Comparison of ENCODE assay signal across 8 cellular contexts in the genomic region with DNA sequence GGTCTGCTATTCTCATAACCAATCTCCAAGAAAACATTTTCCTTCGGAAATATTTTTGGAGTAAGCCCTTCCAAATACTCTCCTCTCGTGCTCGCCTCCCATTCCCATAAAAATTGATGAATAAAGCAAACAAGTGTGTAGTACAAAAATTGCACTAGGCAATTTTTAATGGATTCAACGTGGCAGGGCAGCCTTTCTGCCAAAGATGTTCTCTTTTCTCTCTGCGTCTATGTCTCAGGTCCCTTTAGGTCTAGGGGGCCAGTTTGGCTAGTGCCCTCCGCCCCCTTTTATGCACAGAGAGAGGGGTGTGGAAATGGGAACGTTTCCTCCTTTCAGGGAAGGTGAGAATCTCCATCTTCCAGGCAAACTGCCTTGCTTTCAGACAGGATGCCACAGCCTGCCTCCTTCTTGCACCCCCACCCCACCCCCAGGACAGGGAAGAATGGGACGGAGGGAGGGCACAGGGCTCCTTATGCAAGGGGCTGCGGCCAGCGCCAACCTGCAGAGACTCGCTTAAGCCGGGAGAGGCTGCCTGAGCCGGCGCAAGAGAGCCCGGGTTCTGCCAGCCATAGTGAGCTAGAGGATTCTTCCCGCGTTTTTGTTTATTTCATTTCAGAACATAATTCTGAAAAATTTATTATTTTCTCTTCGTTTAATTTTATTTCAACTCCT. TPM values are rescaled to one million over a fixed set of nuclear protein-coding genes. Genes with fewer than 3 reads are reported as not detected.
DNase-seq lines count a peak whose midpoint lies in the region; ATAC-seq lines count a peak whose summit lies in the region.

No MANE protein-coding gene starts in this region.

- H3K27me3 ChIP-seq in skeletal muscle satellite cell (ENCODE audit: control insufficient read depth, insufficient read depth, low read length): peaks cover 85% of the 10 kb centered on the region

- no peak overlapping the region for H3K9ac ChIP-seq in skeletal muscle satellite cell (ENCODE audit: low read depth, low read length)

- no peak for ATAC-seq in effector memory CD8-positive, alpha-beta T cell (replicated peaks)
- ATAC-seq in GM21423 (IDR thresholded peaks at IDR 0.05; ENCODE audit: unreplicated experiment): no peak

- no peak overlapping the region for H3K4me3 ChIP-seq in skeletal muscle satellite cell (ENCODE audit: low read length)

- no peak overlapping the region for H3K27ac Mint-ChIP-seq in activated naive CD4-positive, alpha-beta T cell treated with anti-CD3 and anti-CD28 coated beads, Interleukin-2, amount 50 U/mL, for 24 hours
- H3K27ac Mint-ChIP-seq in effector memory CD8-positive, alpha-beta T cell: no peak overlapping the region

- H3K4me1 ChIP-seq in skeletal muscle satellite cell (ENCODE audit: control insufficient read depth, insufficient read depth, low read length): peaks cover 9% of the 10 kb centered on the region

- H3K27me3 Mint-ChIP-seq in activated naive CD4-positive, alpha-beta T cell treated with anti-CD3 and anti-CD28 coated beads, Interleukin-2, amount 50 U/mL, for 24 hours: peaks cover 47% of the 10 kb centered on the region
- H3K27me3 Mint-ChIP-seq in effector memory CD8-positive, alpha-beta T cell: peaks cover 53 to 68% of the 10 kb centered on the region in 2 donors

- peak overlapping the region; percentile 95 for H3K4me2 ChIP-seq in skeletal muscle satellite cell (ENCODE audit: low read length)

- H3K9me3 Mint-ChIP-seq in activated naive CD4-positive, alpha-beta T cell treated with anti-CD3 and anti-CD28 coated beads, Interleukin-2, amount 50 U/mL, for 24 hours: peaks cover 10% of the 10 kb centered on the region
- no peaks in the 10 kb centered on the region for H3K9me3 Mint-ChIP-seq in effector memory CD8-positive, alpha-beta T cell

- H3K36me3 Mint-ChIP-seq in activated naive CD4-positive, alpha-beta T cell treated with anti-CD3 and anti-CD28 coated beads, Interleukin-2, amount 50 U/mL, for 24 hours: no peaks in the 10 kb centered on the region
- peaks cover 45% of the 10 kb centered on the region for H3K36me3 Mint-ChIP-seq in effector memory CD8-positive, alpha-beta T cell (ENCODE audit: insufficient read depth)

- H3K4me1 Mint-ChIP-seq in activated naive CD4-positive, alpha-beta T cell treated with anti-CD3 and anti-CD28 coated beads, Interleukin-2, amount 50 U/mL, for 24 hours: peaks cover 6% of the 10 kb centered on the region
- H3K4me1 Mint-ChIP-seq in effector memory CD8-positive, alpha-beta T cell (ENCODE audit: low read depth in 2 of 2): peaks cover 3 to 8% of the 10 kb centered on the region in 2 donors

- no peak for DNase-seq in activated naive CD4-positive, alpha-beta T cell treated with Interleukin-2 at 50 U/mL for 16 hours
- DNase-seq in NCI-H146 treated with DMSO at 0.1 percent for 48 hours (lab: John Stamatoyannopoulos, UW; ENCODE audit: unreplicated experiment) (peak; percentile 72), A172 (ENCODE audit: low spot score) (no peak)
- DNase-seq in effector memory CD8-positive, alpha-beta T cell: no peak
- DNase-seq in effector CD4-positive, alpha-beta T cell: no peak

- H3K9me3 ChIP-seq in skeletal muscle satellite cell (replicated peaks; ENCODE audit: low read length): peaks cover 3% of the 10 kb centered on the region

- H3K36me3 ChIP-seq in skeletal muscle satellite cell (ENCODE audit: insufficient read depth, low read length): no peaks in the 10 kb centered on the region

- peak overlapping the region; percentile 55 for H3K4me3 Mint-ChIP-seq in activated naive CD4-positive, alpha-beta T cell treated with anti-CD3 and anti-CD28 coated beads, Interleukin-2, amount 50 U/mL, for 24 hours
- H3K4me3 Mint-ChIP-seq in effector memory CD8-positive, alpha-beta T cell: peak overlapping the region; percentile 11 to 32

RNA-seq across cellular contexts. Expression of gene ZIC2, which starts 2.7 kb away (rescaled TPM):
- not detected in 2 replicates for total RNA-seq in skeletal muscle satellite cell (2012; rRNA removed)
- 4.7 and 5.5 TPM in 2 replicates for total RNA-seq in A172 (2014; rRNA removed; shearing (Covaris generic))

RNA-seq across cellular contexts. Expression of gene ZIC5, which starts 7.3 kb away (rescaled TPM):
- not detected in 2 replicates for total RNA-seq in skeletal muscle satellite cell (2012; rRNA removed)
- 1.5 and 2.4 TPM in 2 replicates for total RNA-seq in A172 (2014; rRNA removed; shearing (Covaris generic))
